Comparison of ENCODE assay signal across 8 cellular contexts in the genomic region with DNA sequence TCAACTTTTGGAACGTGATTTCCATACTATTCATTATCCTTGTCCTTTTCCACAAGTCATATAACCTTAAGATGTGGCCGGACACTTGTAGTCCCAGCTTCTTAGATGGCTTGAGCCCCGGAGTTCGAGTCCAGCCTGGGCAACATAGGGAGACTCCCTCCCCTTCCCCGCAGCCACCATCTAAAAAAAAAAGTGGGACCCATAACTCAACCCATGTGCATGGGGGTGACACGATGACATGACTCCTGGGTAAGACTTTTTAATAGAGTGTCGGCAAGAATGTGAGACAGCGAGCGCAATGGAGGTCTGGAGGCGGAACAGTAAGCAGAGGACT. TPM values are rescaled to one million over a fixed set of nuclear protein-coding genes. Genes with fewer than 3 reads are reported as not detected.
DNase-seq lines count a peak whose midpoint lies in the region; ATAC-seq and TF ChIP-seq lines count a peak whose summit lies in the region.

No MANE protein-coding gene starts in this region.

- H3K4me3 ChIP-seq in AG04450 (ENCODE audit: low read depth, low read length) (peak overlapping the region; percentile 93), adipocyte (ENCODE audit: low read length) (peak overlapping the region; percentile 94), iPS-18c (ENCODE audit: insufficient read depth, low read depth, low read length) (peak overlapping the region; percentile 77)

- no peaks in the 10 kb centered on the region for H3K27me3 ChIP-seq in AG04450 (ENCODE audit: control insufficient read depth, insufficient read depth, low read length)
- H3K27me3 ChIP-seq in adipocyte (replicated peaks; ENCODE audit: control insufficient read depth, insufficient read depth, low read length), result no peaks in the 10 kb centered on the region

- H3K9ac ChIP-seq in adipocyte (ENCODE audit: low read length), result peak overlapping the region; percentile 92

- ATAC-seq in HG02981 (IDR thresholded peaks at IDR 0.05; ENCODE audit: unreplicated experiment), result peak; percentile 29
- ATAC-seq in stimulated activated naive CD8-positive, alpha-beta T cell treated with anti-CD3 and anti-CD28 coated beads, Interleukin-15, amount 100 ng/mL, for 72 hours, result no peak
- no peak for ATAC-seq in GM21367 (IDR thresholded peaks at IDR 0.05; ENCODE audit: unreplicated experiment)

- no peaks in the 10 kb centered on the region for H3K9me3 ChIP-seq in AG04450 (ENCODE audit: control insufficient read depth, insufficient read depth, low read length)
- no peaks in the 10 kb centered on the region for H3K9me3 ChIP-seq in adipocyte (ENCODE audit: control insufficient read depth, low read length)
- H3K9me3 ChIP-seq in iPS-18c (ENCODE audit: control insufficient read depth, insufficient read depth, low read length), result no peaks in the 10 kb centered on the region

- peak overlapping the region; percentile 96 for H3K27ac ChIP-seq in AG04450 (ENCODE audit: low read depth, low read length)

- peaks cover 12% of the 10 kb centered on the region for H3K4me1 Mint-ChIP-seq in stimulated activated naive CD8-positive, alpha-beta T cell treated with anti-CD3 and anti-CD28 coated beads, Interleukin-15, amount 100 ng/mL, for 72 hours

- CTCF ChIA-PET in AG04450 (lab: Charles Lee), result interaction anchor here (2.5 to 4.2 kb wide), 2 partner anchors 9 to 178 kb away, joined by 8 to 22 read pairs; no protein-coding TSS in a partner anchor

- H3K4me3 Mint-ChIP-seq in stimulated activated naive CD8-positive, alpha-beta T cell treated with anti-CD3 and anti-CD28 coated beads, Interleukin-15, amount 100 ng/mL, for 72 hours, result peak overlapping the region; percentile 95 to 99

- H3K9me3 Mint-ChIP-seq in stimulated activated naive CD8-positive, alpha-beta T cell treated with anti-CD3 and anti-CD28 coated beads, Interleukin-15, amount 100 ng/mL, for 72 hours, result no peaks in the 10 kb centered on the region

- peaks cover 21% of the 10 kb centered on the region for H3K4me1 ChIP-seq in adipocyte (ENCODE audit: control insufficient read depth, insufficient read depth, low read length)

- in situ Hi-C loops in GM13977 (cut with MboI; ENCODE audit: low pct_unique_long_range_greater_than_20kb, low sequenced_read_pairs, unreplicated experiment), result no loop called here

- H3K27ac Mint-ChIP-seq in stimulated activated naive CD8-positive, alpha-beta T cell treated with anti-CD3 and anti-CD28 coated beads, Interleukin-15, amount 100 ng/mL, for 72 hours, result peak overlapping the region; percentile 97 to 98

- TF ChIP-seq CTCF in AG04450 (IDR thresholded peaks at IDR 0.05; ENCODE audit: low read depth, low read length) (no peak), GM13977 (IDR thresholded peaks at IDR 0.05; ENCODE audit: extremely low read depth, insufficient read depth, missing control alignments) (no peak)

- H3K36me3 ChIP-seq in adipocyte (ENCODE audit: control insufficient read depth, insufficient read depth, low read length, severe bottlenecking), result peaks cover 35% of the 10 kb centered on the region

- H3K27me3 Mint-ChIP-seq in stimulated activated naive CD8-positive, alpha-beta T cell treated with anti-CD3 and anti-CD28 coated beads, Interleukin-15, amount 100 ng/mL, for 72 hours, result no peaks in the 10 kb centered on the region

- POLR2A ChIA-PET in AG04450 (lab: Yijun Ruan, JAX), result interaction anchor here (0.7 to 1.9 kb wide), 2 partner anchors 9 to 1067 kb away, joined by 3 to 8 read pairs; no protein-coding TSS in a partner anchor

- DNase-seq in AG04450 (ENCODE audit: low read depth, low spot score) (no peak), adipocyte (ENCODE audit: low read depth) (no peak), NCI-H446 (lab: John Stamatoyannopoulos, UW) (no peak), GM13977 (ENCODE audit: low spot score) (no peak)
- no peak for DNase-seq in stimulated activated naive CD8-positive, alpha-beta T cell treated with anti-CD3 and anti-CD28 coated beads, Interleukin-15, amount 100 ng/mL, for 72 hours

RNA-seq across cellular contexts. Expression of a gene that starts 25.7 kb away (rescaled TPM):
- 47.2 and 53.6 TPM in 2 replicates for polyA plus RNA-seq in AG04450 (2011; rRNA removed)
- polyA minus RNA-seq in AG04450 (2011; rRNA and poly(A)+ RNA removed), result 46.2 and 48.5 TPM in 2 replicates

RNA-seq across cellular contexts. Expression of a gene that starts 53.8 kb away (rescaled TPM):
- polyA plus RNA-seq in AG04450 (2011; rRNA removed), result 4.9 and 7.3 TPM in 2 replicates
- polyA minus RNA-seq in AG04450 (2011; rRNA and poly(A)+ RNA removed), result 1.5 and 3.6 TPM in 2 replicates
